Comparison of ENCODE assay signal across 1 cellular context in the genomic region with DNA sequence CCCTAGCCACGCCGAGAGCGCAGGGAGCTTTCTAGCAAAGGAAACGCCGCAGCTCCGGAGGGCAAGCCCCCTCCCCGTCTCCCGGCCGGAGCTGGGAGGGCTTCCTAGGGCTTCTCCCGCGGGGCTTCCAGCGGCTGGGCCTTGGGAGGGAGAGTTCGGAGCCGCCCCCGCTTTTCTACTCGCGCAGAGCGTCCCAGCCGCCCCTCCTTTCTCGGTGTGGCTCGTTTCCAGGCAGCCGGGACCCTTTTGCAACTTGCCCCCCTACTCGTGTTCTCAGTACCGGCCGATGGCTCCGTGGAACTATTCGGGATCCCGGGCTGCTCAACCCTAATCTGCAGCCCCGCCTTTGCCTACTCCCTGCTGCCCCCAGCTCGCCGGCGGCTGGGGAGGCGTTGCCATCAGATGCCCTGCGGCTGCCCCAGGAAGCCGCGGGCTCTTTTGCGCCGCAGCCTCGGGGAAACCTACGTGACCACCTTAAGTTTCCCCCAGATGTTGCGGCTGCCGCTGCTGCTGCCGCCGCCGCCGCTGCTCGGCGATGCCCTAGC.
TF ChIP-seq lines count a peak whose summit lies in the region.

No MANE protein-coding gene starts in this region.

TF ChIP-seq in HepG2, 621 proteins besides CTCF, POLR2A, EP300 and RAD21 (continued from another document and continues in another):
- TF ChIP-seq ZNF788 (CRISPR knock-in tag; IDR thresholded peaks at IDR 0.05; ENCODE audit: borderline replicate concordance) = 0 out of 2 replicates have a peak, but pooled peaks have one; percentile 10
- peak; percentile 39; the same call in 1 of the 2 replicates for TF ChIP-seq GABPB1 (CRISPR knock-in tag; IDR thresholded peaks at IDR 0.05)
- TF ChIP-seq ZNF687 (CRISPR knock-in tag; IDR thresholded peaks at IDR 0.05) = peak; percentile 49; the same call in 1 of the 2 replicates
- 0 out of 2 replicates have a peak, but pooled peaks have one; percentile 34 for TF ChIP-seq ZNF546 (CRISPR knock-in tag; conservative IDR thresholded peaks at IDR 0.05)
- no peak for TF ChIP-seq ZNF879 (CRISPR knock-in tag; IDR thresholded peaks at IDR 0.05)
- TF ChIP-seq RBM39 (IDR thresholded peaks at IDR 0.05; ENCODE audit: low read depth, low read length, poor library complexity, severe bottlenecking) = peak; percentile 70
- 0 out of 2 replicates have a peak, but pooled peaks have one; percentile 30 for TF ChIP-seq POGK (CRISPR knock-in tag; conservative IDR thresholded peaks at IDR 0.05)
- TF ChIP-seq ZHX2 (IDR thresholded peaks at IDR 0.05; ENCODE audit: low read depth) = no peak
- TF ChIP-seq ZHX2 (CRISPR knock-in tag; IDR thresholded peaks at IDR 0.05; ENCODE audit: borderline replicate concordance) = no peak
- TF ChIP-seq MED1 (CRISPR knock-in tag; IDR thresholded peaks at IDR 0.05) = no peak
- 0 out of 2 replicates have a peak, but pooled peaks have one; percentile 43 for TF ChIP-seq ZNF512B (CRISPR knock-in tag; IDR thresholded peaks at IDR 0.05; ENCODE audit: borderline replicate concordance)
- peak; percentile 5; the same call in 1 of the 2 replicates for TF ChIP-seq RBFOX2 (IDR thresholded peaks at IDR 0.05; ENCODE audit: low read depth, low read length)
- TF ChIP-seq CHCHD3 (CRISPR knock-in tag; IDR thresholded peaks at IDR 0.05) = no peak
- no peak for TF ChIP-seq PCBP2 (optimal IDR thresholded peaks at IDR 0.05; ENCODE audit: low read depth, low read length, poor library complexity, severe bottlenecking)
- TF ChIP-seq HNF4G (IDR thresholded peaks at IDR 0.05; ENCODE audit: borderline replicate concordance, low read depth, low read length) = no peak
- TF ChIP-seq HNF4G (CRISPR knock-in tag; IDR thresholded peaks at IDR 0.05; ENCODE audit: borderline replicate concordance, low read depth) = 0 out of 2 replicates have a peak, but pooled peaks have one; percentile 14
- peak; percentile 77 for TF ChIP-seq HNRNPK (IDR thresholded peaks at IDR 0.05; ENCODE audit: low read depth, low read length, poor library complexity, severe bottlenecking)
- TF ChIP-seq TAF15 (IDR thresholded peaks at IDR 0.05; ENCODE audit: low read depth, low read length, poor library complexity, severe bottlenecking) = peak; percentile 70
- TF ChIP-seq, protein P1, sequence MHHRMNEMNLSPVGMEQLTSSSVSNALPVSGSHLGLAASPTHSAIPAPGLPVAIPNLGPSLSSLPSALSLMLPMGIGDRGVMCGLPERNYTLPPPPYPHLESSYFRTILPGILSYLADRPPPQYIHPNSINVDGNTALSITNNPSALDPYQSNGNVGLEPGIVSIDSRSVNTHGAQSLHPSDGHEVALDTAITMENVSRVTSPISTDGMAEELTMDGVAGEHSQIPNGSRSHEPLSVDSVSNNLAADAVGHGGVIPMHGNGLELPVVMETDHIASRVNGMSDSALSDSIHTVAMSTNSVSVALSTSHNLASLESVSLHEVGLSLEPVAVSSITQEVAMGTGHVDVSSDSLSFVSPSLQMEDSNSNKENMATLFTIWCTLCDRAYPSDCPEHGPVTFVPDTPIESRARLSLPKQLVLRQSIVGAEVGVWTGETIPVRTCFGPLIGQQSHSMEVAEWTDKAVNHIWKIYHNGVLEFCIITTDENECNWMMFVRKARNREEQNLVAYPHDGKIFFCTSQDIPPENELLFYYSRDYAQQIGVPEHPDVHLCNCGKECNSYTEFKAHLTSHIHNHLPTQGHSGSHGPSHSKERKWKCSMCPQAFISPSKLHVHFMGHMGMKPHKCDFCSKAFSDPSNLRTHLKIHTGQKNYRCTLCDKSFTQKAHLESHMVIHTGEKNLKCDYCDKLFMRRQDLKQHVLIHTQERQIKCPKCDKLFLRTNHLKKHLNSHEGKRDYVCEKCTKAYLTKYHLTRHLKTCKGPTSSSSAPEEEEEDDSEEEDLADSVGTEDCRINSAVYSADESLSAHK (CRISPR knock-in tag; IDR thresholded peaks at IDR 0.05; ENCODE audit: borderline replicate concordance) = no peak
- no peak for TF ChIP-seq RFXANK (CRISPR knock-in tag; IDR thresholded peaks at IDR 0.05)
- TF ChIP-seq HNRNPLL (IDR thresholded peaks at IDR 0.05; ENCODE audit: low read depth, low read length, poor library complexity, severe bottlenecking) = peak; percentile 99
- peak; percentile 54; the same call in 1 of the 2 replicates for TF ChIP-seq NKX3-1 (CRISPR knock-in tag; IDR thresholded peaks at IDR 0.05)
- TF ChIP-seq RXRB (CRISPR knock-in tag; IDR thresholded peaks at IDR 0.05; ENCODE audit: borderline replicate concordance) = no peak
- no peak for TF ChIP-seq TRAFD1 (CRISPR knock-in tag; IDR thresholded peaks at IDR 0.05; ENCODE audit: borderline replicate concordance)
- TF ChIP-seq ZBTB37 (CRISPR knock-in tag; IDR thresholded peaks at IDR 0.05) = 0 out of 2 replicates have a peak, but pooled peaks have one; percentile 23
- TF ChIP-seq ZBTB7B (CRISPR knock-in tag; IDR thresholded peaks at IDR 0.05) = peak; percentile 43; the same call in 1 of the 2 replicates
- TF ChIP-seq LCORL (IDR thresholded peaks at IDR 0.05) = no peak
- TF ChIP-seq LCORL (CRISPR knock-in tag; IDR thresholded peaks at IDR 0.05) = no peak
